Comparison of ENCODE assay signal across 24 cellular contexts in the genomic region with DNA sequence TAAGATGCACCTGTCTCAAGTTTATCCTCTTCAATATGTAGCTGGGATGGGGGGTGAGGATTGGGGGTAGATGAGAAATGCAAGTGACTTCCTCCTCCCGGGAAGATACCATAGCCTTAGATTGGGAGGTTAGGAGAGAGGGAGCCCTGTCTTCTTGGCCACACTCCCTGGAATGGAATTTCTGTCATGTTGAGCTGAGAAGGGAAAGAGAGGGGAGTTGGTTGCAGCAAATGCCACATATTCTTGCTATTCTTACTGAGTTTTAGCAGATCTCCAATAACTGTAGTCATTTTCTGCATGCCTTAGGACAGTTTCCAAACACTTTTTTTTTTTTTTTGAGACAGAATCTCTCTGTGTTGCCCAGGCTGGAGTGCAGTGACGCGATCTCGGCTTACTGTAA.
"Had no signal": no experiment of that assay in that cellular context is flagged by ENCODE, and none has a peak within 500 bp of the region (broad histone marks: within the 10 kb centered on the region; RNA-seq: fewer than 3 reads in every experiment).

No MANE protein-coding gene starts in this region.

- H3K36me3 ChIP-seq: brain microvascular endothelial cell, cardiac muscle cell had no signal

- H3K27ac ChIP-seq: brain microvascular endothelial cell, cardiac muscle cell had no signal

- DNase-seq: activated CD4-positive, alpha-beta memory T cell treated with anti-CD3 and anti-CD28 coated beads, Interleukin-2, amount 10 ng/mL, durations not matched to agents 7 days and 5 days; activated CD4-positive, alpha-beta T cell treated with anti-CD3 and anti-CD28 coated beads, Interleukin-2, amount 10 ng/mL, durations not matched to agents 7 days and 5 days; activated CD4-positive, CD25-positive, alpha-beta regulatory T cell; activated gamma-delta T cell; activated naive CD4-positive, alpha-beta T cell treated with anti-CD3 and anti-CD28 coated beads for 36 hours; activated naive CD8-positive, alpha-beta T cell treated with anti-CD3 and anti-CD28 coated beads for 36 hours; activated T-cell treated with anti-CD3 and anti-CD28 coated beads for 4 hours; activated T-cell treated with anti-CD3 and anti-CD28 coated beads, Interleukin-2, amount 50 U/mL, for 48 hours; brain microvascular endothelial cell; Kasumi-1; NCI-H1105 treated with DMSO at 0.1 percent for 48 hours; NCI-H1436 treated with DMSO at 0.1 percent for 48 hours; NCI-H2029; NCI-H2107; NCI-H2171 treated with DMSO at 0.1 percent for 48 hours; NCI-H226; NCI-H526; NCI-H774; SIG-M5; T-cell; T-helper 2 cell; T1000 had no signal

- H3K27me3 ChIP-seq: brain microvascular endothelial cell, cardiac muscle cell had no signal

- H3K9me3 Mint-ChIP-seq: activated CD4-positive, alpha-beta memory T cell treated with anti-CD3 and anti-CD28 coated beads, Interleukin-2, amount 10 ng/mL, durations not matched to agents 7 days and 5 days; activated T-helper 17 cell treated with anti-CD3 and anti-CD28 coated beads, Interleukin-2, amount 50 U/mL, for 72 hours had no signal

- H3K4me3 Mint-ChIP-seq: activated CD4-positive, alpha-beta memory T cell treated with anti-CD3 and anti-CD28 coated beads, Interleukin-2, amount 10 ng/mL, durations not matched to agents 7 days and 5 days; activated CD4-positive, alpha-beta T cell treated with anti-CD3 and anti-CD28 coated beads, Interleukin-2, amount 10 ng/mL, durations not matched to agents 7 days and 5 days; activated naive CD4-positive, alpha-beta T cell treated with anti-CD3 and anti-CD28 coated beads for 36 hours; activated naive CD8-positive, alpha-beta T cell treated with anti-CD3 and anti-CD28 coated beads for 36 hours; activated T-helper 17 cell treated with anti-CD3 and anti-CD28 coated beads, Interleukin-2, amount 50 U/mL, for 72 hours; T-cell had no signal

- ATAC-seq: activated T-helper 17 cell treated with anti-CD3 and anti-CD28 coated beads, Interleukin-2, amount 50 U/mL, for 72 hours; T-cell had no signal

- H3K27me3 Mint-ChIP-seq: activated CD4-positive, alpha-beta memory T cell treated with anti-CD3 and anti-CD28 coated beads, Interleukin-2, amount 10 ng/mL, durations not matched to agents 7 days and 5 days; activated CD4-positive, alpha-beta T cell treated with anti-CD3 and anti-CD28 coated beads, Interleukin-2, amount 10 ng/mL, durations not matched to agents 7 days and 5 days; activated naive CD8-positive, alpha-beta T cell treated with anti-CD3 and anti-CD28 coated beads for 36 hours; activated T-helper 17 cell treated with anti-CD3 and anti-CD28 coated beads, Interleukin-2, amount 50 U/mL, for 72 hours; T-cell had no signal

- H3K4me1 Mint-ChIP-seq: activated CD4-positive, alpha-beta memory T cell treated with anti-CD3 and anti-CD28 coated beads, Interleukin-2, amount 10 ng/mL, durations not matched to agents 7 days and 5 days; activated CD4-positive, alpha-beta T cell treated with anti-CD3 and anti-CD28 coated beads, Interleukin-2, amount 10 ng/mL, durations not matched to agents 7 days and 5 days; activated T-helper 17 cell treated with anti-CD3 and anti-CD28 coated beads, Interleukin-2, amount 50 U/mL, for 72 hours had no signal

- H3K27ac Mint-ChIP-seq: activated CD4-positive, alpha-beta memory T cell treated with anti-CD3 and anti-CD28 coated beads, Interleukin-2, amount 10 ng/mL, durations not matched to agents 7 days and 5 days; activated CD4-positive, alpha-beta T cell treated with anti-CD3 and anti-CD28 coated beads, Interleukin-2, amount 10 ng/mL, durations not matched to agents 7 days and 5 days; activated naive CD4-positive, alpha-beta T cell treated with anti-CD3 and anti-CD28 coated beads for 36 hours; activated naive CD8-positive, alpha-beta T cell treated with anti-CD3 and anti-CD28 coated beads for 36 hours; activated T-helper 17 cell treated with anti-CD3 and anti-CD28 coated beads, Interleukin-2, amount 50 U/mL, for 72 hours; T-cell had no signal

- H3K4me3 ChIP-seq: cardiac muscle cell had no signal
